22 cellular contexts compared by ENCODE assay signal in the genomic region with DNA sequence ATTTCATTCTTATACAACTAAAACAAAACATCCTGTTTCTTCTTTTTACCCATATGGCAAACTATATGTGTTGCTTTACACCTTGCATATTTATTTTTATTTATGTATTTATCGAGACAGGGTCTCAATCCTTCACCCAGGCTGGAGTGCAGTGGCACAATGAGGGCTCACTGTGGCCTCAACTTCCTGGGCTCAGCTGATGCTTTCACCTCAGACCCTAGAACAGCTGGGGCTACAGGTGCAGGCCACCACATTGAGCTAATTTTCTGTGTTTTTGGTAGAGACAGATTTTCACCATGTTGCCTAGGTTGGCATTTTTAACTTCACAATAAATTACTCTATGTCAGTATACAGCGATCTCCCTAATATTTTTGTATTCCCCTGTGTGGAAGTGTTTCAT.
"Had no signal": no experiment of that assay in that cellular context is flagged by ENCODE, and none has a peak within 500 bp of the region (broad histone marks: within the 10 kb centered on the region; RNA-seq: fewer than 3 reads in every experiment).

No MANE protein-coding gene starts in this region.

- H3K79me2 ChIP-seq: parathyroid adenoma had no signal

- H3K4me3 ChIP-seq: neural progenitor cell, ovary, psoas muscle, right lobe of liver, sigmoid colon, stomach, tibial artery, transverse colon, upper lobe of right lung, uterus had no signal

- H3K9me3 ChIP-seq: ovary, psoas muscle, right lobe of liver, sigmoid colon, stomach, tibial artery, upper lobe of right lung, uterus had no signal

- H2AFZ ChIP-seq: neural progenitor cell, parathyroid adenoma had no signal

- H3K27ac ChIP-seq: neural progenitor cell, ovary, parathyroid adenoma, psoas muscle, right lobe of liver, sigmoid colon, stomach, tibial artery, transverse colon, upper lobe of right lung, uterus had no signal

- H3K36me3 ChIP-seq: neural progenitor cell, ovary, right lobe of liver, sigmoid colon, stomach, tibial artery, transverse colon, upper lobe of right lung, uterus had no signal

- H3K9ac ChIP-seq: neural progenitor cell, parathyroid adenoma had no signal

- H3K27me3 ChIP-seq: neural progenitor cell, ovary, right lobe of liver, sigmoid colon, stomach, tibial artery, transverse colon, upper lobe of right lung, uterus had no signal

- H3K4me2 ChIP-seq: neural progenitor cell had no signal

- ATAC-seq: natural killer cell; psoas muscle; right cardiac atrium; right lobe of liver; stimulated activated effector memory CD8-positive, alpha-beta T cell treated with anti-CD3 and anti-CD28 coated beads, Interleukin-12 subunit alpha, Interleukin-12 subunit beta, amount 100 ng/mL, for 72 hours; stimulated activated naive B cell treated with anti-CD40 and anti-IgM and Interleukin-4, amounts not matched to agents 10 μg/mL and 1 μg/mL and 100 μg/mL, for 72 hours; upper lobe of right lung had no signal

- DNase-seq: natural killer cell; occipital lobe; ovary; psoas muscle; right cardiac atrium; right lobe of liver; sigmoid colon; small intestine; stimulated activated CD4-positive, alpha-beta T cell treated with anti-CD3 and anti-CD28 coated beads, Interleukin-15, amount 100 ng/mL, for 24 hours; stimulated activated CD4-positive, alpha-beta T cell treated with anti-CD3 and anti-CD28 coated beads, Interleukin-2, amount 100 ng/mL, for 24 hours; stimulated activated CD4-positive, alpha-beta T cell treated with anti-CD3 and anti-CD28 coated beads, Interleukin-2, amount 100 ng/mL, for 48 hours; stimulated activated CD4-positive, alpha-beta T cell treated with anti-CD3 and anti-CD28 coated beads, Interleukin-4, amount 100 ng/mL, for 24 hours; stimulated activated naive B cell treated with anti-CD40 and anti-IgM and Interleukin-4, amounts not matched to agents 10 μg/mL and 1 μg/mL and 100 μg/mL, for 72 hours; stimulated activated naive CD4-positive, alpha-beta T cell treated with Interleukin-2 at 50 U/mL for 16 hours; stomach; tibial artery; transverse colon; upper lobe of right lung; uterus had no signal

- H3K4me1 ChIP-seq: parathyroid adenoma, psoas muscle, right lobe of liver, sigmoid colon, tibial artery, transverse colon, upper lobe of right lung, uterus had no signal
